Comparison of ENCODE assay signal across 8 cellular contexts in genomic region chr1:86833461-86834215, GRCh38.
DNase-seq lines count a peak whose midpoint lies in the region; ATAC-seq and TF ChIP-seq lines count a peak whose summit lies in the region.

No MANE protein-coding gene starts in this region.

- no peak overlapping the region for H3K4me3 ChIP-seq in Panc1 (ENCODE audit: low read depth in 2 of 2, low read length in 2 of 2)
- no peak overlapping the region for H3K4me3 ChIP-seq in fibroblast of pulmonary artery (replicated peaks; ENCODE audit: low read depth, low read length)
- no peak overlapping the region for H3K4me3 ChIP-seq in neuronal stem cell (ENCODE audit: low read length in 2 of 2)
- no peak overlapping the region for H3K4me3 ChIP-seq in suprapubic skin

- intact Hi-C loops in Panc1 (cut with micrococcal nuclease; ENCODE audit: unreplicated experiment), result loop anchor here (1.0 to 2.0 kb wide), 3 partner anchors 131 to 251 kb away; no protein-coding TSS in a partner anchor

- no peak overlapping the region for H3K9ac ChIP-seq in neuronal stem cell (ENCODE audit: low read depth, low read length, poor library complexity)

- BruUV-seq in Panc1 (replicated peaks; lab: Mats Ljungman, UMichigan), result no TSS peak

- ATAC-seq in GM21528 (IDR thresholded peaks at IDR 0.05; ENCODE audit: low FRiP score, unreplicated experiment) (peak; percentile 88), Panc1 (peak; percentile 99)

- H3K18ac ChIP-seq in neuronal stem cell (ENCODE audit: low read length), result no peak overlapping the region

- no peaks in the 10 kb centered on the region for H3K4me1 ChIP-seq in Panc1 (ENCODE audit: control insufficient read depth, insufficient read depth, low read length)
- H3K4me1 ChIP-seq in neuronal stem cell (ENCODE audit: control insufficient read depth in 2 of 2, insufficient read depth in 1 of 2, low read depth in 1 of 2, low read length in 2 of 2), result peaks cover 0 to 3% of the 10 kb centered on the region in 2 donors
- H3K4me1 ChIP-seq in suprapubic skin, result peaks cover 4% of the 10 kb centered on the region

- H3K4me2 ChIP-seq in neuronal stem cell (ENCODE audit: insufficient read depth, low read length, poor library complexity, severe bottlenecking), result no peak overlapping the region

- H2AK5ac ChIP-seq in neuronal stem cell (ENCODE audit: low read depth, low read length), result no peak overlapping the region

- H3K79me1 ChIP-seq in neuronal stem cell (ENCODE audit: low read depth, low read length), result no peaks in the 10 kb centered on the region

- TF ChIP-seq POLR2A in suprapubic skin (IDR thresholded peaks at IDR 0.05), result no peak

- no peak overlapping the region for H2BK120ac ChIP-seq in neuronal stem cell (ENCODE audit: low read depth, low read length)

- peak overlapping the region; percentile 76 for H2AFZ ChIP-seq in neuronal stem cell (ENCODE audit: low read length)

- no peak overlapping the region for H4K91ac ChIP-seq in neuronal stem cell (ENCODE audit: low read depth, low read length, poor library complexity)

- H3K23ac ChIP-seq in neuronal stem cell (ENCODE audit: low read depth, low read length, poor library complexity), result no peak overlapping the region

- no peak overlapping the region for H2BK5ac ChIP-seq in neuronal stem cell (ENCODE audit: low read length)

- H3K27me3 ChIP-seq in Panc1 (ENCODE audit: control insufficient read depth, insufficient read depth, low read length) (no peaks in the 10 kb centered on the region), neuronal stem cell (ENCODE audit: control insufficient read depth in 3 of 3, insufficient read depth in 3 of 3, low read depth in 1 of 3, low read length in 3 of 3) (peaks cover 0 to 4% (median 0%) of the 10 kb centered on the region in 3 experiments), suprapubic skin (no peaks in the 10 kb centered on the region)

- TF ChIP-seq CTCF in Panc1 (IDR thresholded peaks at IDR 0.05) (peak; percentile 87), fibroblast of pulmonary artery (IDR thresholded peaks at IDR 0.05; ENCODE audit: low read length, missing control alignments) (peak; percentile 58), suprapubic skin (IDR thresholded peaks at IDR 0.05) (peak; percentile 49 to 53)

- H3K9me3 ChIP-seq in Panc1 (ENCODE audit: control insufficient read depth, insufficient read depth, low read depth, low read length), result no peaks in the 10 kb centered on the region
- H3K9me3 ChIP-seq in neuronal stem cell (replicated peaks in 1 of 2; ENCODE audit: control insufficient read depth in 2 of 2, insufficient read depth in 1 of 2, low read depth in 1 of 2, low read length in 2 of 2), result no peaks in the 10 kb centered on the region
- H3K9me3 ChIP-seq in suprapubic skin, result no peaks in the 10 kb centered on the region

- H3K27ac ChIP-seq in Panc1 (ENCODE audit: low read length) (no peak overlapping the region), neuronal stem cell (replicated peaks; ENCODE audit: low read length) (no peak overlapping the region), suprapubic skin (no peak overlapping the region)

- no peaks in the 10 kb centered on the region for H3K36me3 ChIP-seq in Panc1 (ENCODE audit: control insufficient read depth, insufficient read depth, low read length)
- no peaks in the 10 kb centered on the region for H3K36me3 ChIP-seq in neuronal stem cell (replicated peaks in 1 of 2; ENCODE audit: control insufficient read depth in 2 of 2, insufficient read depth in 2 of 2, low read length in 2 of 2)
- H3K36me3 ChIP-seq in suprapubic skin, result no peaks in the 10 kb centered on the region

- H4K8ac ChIP-seq in neuronal stem cell (ENCODE audit: low read depth, low read length), result no peak overlapping the region

- POLR2A ChIA-PET in Panc1 (lab: Charles Lee), result no interaction called here

- H2BK12ac ChIP-seq in neuronal stem cell (ENCODE audit: low read length), result no peak overlapping the region

- H3K4ac ChIP-seq in neuronal stem cell (ENCODE audit: low read length), result no peak overlapping the region

- no peak overlapping the region for H3K14ac ChIP-seq in neuronal stem cell (ENCODE audit: low read length)

- CTCF ChIA-PET in Panc1 (lab: Charles Lee), result interaction anchor here (0.5 to 1.4 kb wide), 8 partner anchors 10 to 250 kb away, joined by 3 to 12 read pairs (median 4); partner anchors contain the start of genes HS2ST1 and SELENOF

- WGBS in neuronal stem cell (ENCODE audit: extremely low coverage in 2 of 2, insufficient read length in 2 of 2, insufficient replicate concordance in 1 of 2), 2 donors, result no CpG with 5 or more reads among the region's 17 CpGs
- 52% methylated on average over 17 of the region's 17 CpGs for WGBS in suprapubic skin

- DNase-seq in DMS 273 treated with DMSO at 0.1 percent for 48 hours (lab: John Stamatoyannopoulos, UW) (peak; percentile 71), Kasumi-1 (lab: John Stamatoyannopoulos, UW) (peak; percentile 89 to 94), Panc1 (ENCODE audit: low read depth, low spot score) (peak; percentile 73), fibroblast of pulmonary artery (ENCODE audit: low read depth) (peak; percentile 94), neuronal stem cell (ENCODE audit: low spot score) (peak; percentile 65), suprapubic skin (ENCODE audit: low spot score in 2 of 2) (peak; percentile 72 to 81)
- DNase-seq in activated T-cell treated with anti-CD3 and anti-CD28 coated beads, Interleukin-2, amount 50 U/mL, for 48 hours, result peak; percentile 59 to 62

- in situ Hi-C loops in Panc1 (cut with HindIII; ENCODE audit: low pct_unique_long_range_greater_than_20kb, low sequenced_read_pairs), result no loop called here

- no peak overlapping the region for H2BK15ac ChIP-seq in neuronal stem cell (ENCODE audit: low read length)

- no peak for TF ChIP-seq EP300 in suprapubic skin (IDR thresholded peaks at IDR 0.05)
